ENCODE assay signal across 15 cellular contexts in the genomic region with DNA sequence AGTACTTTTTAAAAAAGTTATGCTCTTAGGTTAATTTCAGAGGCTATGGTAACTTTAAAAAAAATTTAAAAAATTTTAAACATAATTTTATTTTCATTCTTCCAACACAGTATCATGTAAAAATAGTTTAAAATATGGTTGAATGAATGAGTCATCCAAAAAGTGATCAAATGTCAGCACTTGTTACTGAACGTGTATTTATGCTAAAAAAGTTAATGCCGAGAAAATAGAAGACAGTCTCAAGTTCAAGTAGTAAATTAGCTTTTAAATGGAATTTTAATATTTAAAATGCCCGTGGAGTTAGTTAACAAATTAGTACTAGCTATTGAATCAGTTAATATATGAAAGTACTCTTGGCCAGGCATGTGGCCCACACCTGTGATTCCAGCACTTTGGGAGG. TPM values are rescaled to one million over a fixed set of nuclear protein-coding genes. Genes with fewer than 3 reads are reported as not detected.
DNase-seq lines count a peak whose midpoint lies in the region; ATAC-seq and TF ChIP-seq lines count a peak whose summit lies in the region.
"Had no signal": no experiment of that assay in that cellular context is flagged by ENCODE, and none has a peak within 500 bp of the region (broad histone marks: within the 10 kb centered on the region; RNA-seq: fewer than 3 reads in every experiment).

No MANE protein-coding gene starts in this region.

- peak overlapping the region; percentile 30 for H3K4me3 Mint-ChIP-seq in activated naive CD4-positive, alpha-beta T cell treated with anti-CD3 and anti-CD28 coated beads, Interleukin-2, amount 50 U/mL, for 24 hours
- H3K4me3 Mint-ChIP-seq in activated naive CD8-positive, alpha-beta T cell = peak overlapping the region; percentile 74
- H3K4me3 Mint-ChIP-seq in immature natural killer cell = peak overlapping the region; percentile 35 to 62 (median 52)

- no peak for ATAC-seq in thoracic aorta (ENCODE audit: insufficient number of reproducible peaks, low FRiP score, low read depth)
- ATAC-seq: heart right ventricle had no signal

- no peaks in the 10 kb centered on the region for H3K27me3 Mint-ChIP-seq in activated naive CD4-positive, alpha-beta T cell treated with anti-CD3 and anti-CD28 coated beads, Interleukin-2, amount 50 U/mL, for 24 hours
- H3K27me3 Mint-ChIP-seq in activated naive CD8-positive, alpha-beta T cell = no peaks in the 10 kb centered on the region
- peaks cover 7 to 20% (median 16%) of the 10 kb centered on the region in 3 donors for H3K27me3 Mint-ChIP-seq in immature natural killer cell (ENCODE audit: low read depth in 3 of 3)

- H3K27ac Mint-ChIP-seq in activated naive CD4-positive, alpha-beta T cell treated with anti-CD3 and anti-CD28 coated beads, Interleukin-2, amount 50 U/mL, for 24 hours = no peak overlapping the region
- peak overlapping the region; percentile 64 for H3K27ac Mint-ChIP-seq in activated naive CD8-positive, alpha-beta T cell
- H3K27ac Mint-ChIP-seq in immature natural killer cell = peak overlapping the region; percentile 4 to 73 (median 49)

- no peaks in the 10 kb centered on the region for H3K27me3 ChIP-seq in thoracic aorta (replicated peaks; ENCODE audit: insufficient read depth)
- H3K27me3 ChIP-seq: heart right ventricle, neutrophil had no signal

- H3K36me3 ChIP-seq in thoracic aorta = no peaks in the 10 kb centered on the region
- H3K36me3 ChIP-seq: neutrophil had no signal

- peaks cover 74% of the 10 kb centered on the region for H3K4me1 Mint-ChIP-seq in activated naive CD4-positive, alpha-beta T cell treated with anti-CD3 and anti-CD28 coated beads, Interleukin-2, amount 50 U/mL, for 24 hours
- peaks cover 70% of the 10 kb centered on the region for H3K4me1 Mint-ChIP-seq in activated naive CD8-positive, alpha-beta T cell (ENCODE audit: low read depth)
- H3K4me1 Mint-ChIP-seq in immature natural killer cell = peaks cover 66 to 88% of the 10 kb centered on the region in 2 donors

- H3K9me3 ChIP-seq in thoracic aorta = no peaks in the 10 kb centered on the region
- H3K9me3 ChIP-seq: neutrophil had no signal

- no peak overlapping the region for H3K27ac ChIP-seq in thoracic aorta
- H3K27ac ChIP-seq: epithelial cell of prostate, heart right ventricle, neutrophil had no signal

- TF ChIP-seq CTCF in thoracic aorta (IDR thresholded peaks at IDR 0.05) (no peak), GM20000 (IDR thresholded peaks at IDR 0.05; ENCODE audit: extremely low read depth, missing control alignments) (no peak)

- DNase-seq in activated naive CD4-positive, alpha-beta T cell treated with Interleukin-2 at 50 U/mL for 16 hours = no peak
- DNase-seq in immature natural killer cell (no peak), thoracic aorta (ENCODE audit: low spot score) (no peak), posterior cingulate gyrus (no peak), HUDEP-2 (lab: John Stamatoyannopoulos, UW; ENCODE audit: unreplicated experiment in 76 of 76) (no peak), GM20000 (ENCODE audit: low spot score) (no peak)
- DNase-seq: activated CD4-positive, alpha-beta T cell treated with anti-CD3 and anti-CD28 coated beads for 4 hours; activated effector memory CD4-positive, alpha-beta T cell treated with anti-CD3 and anti-CD28 coated beads, Interleukin-2, amount 50 U/mL, for 16 hours; heart right ventricle; MM.1S; NCI-H2171 had no signal

- peak overlapping the region; percentile 38 for H3K4me3 ChIP-seq in thoracic aorta
- H3K4me3 ChIP-seq: heart right ventricle had no signal

- peaks cover 6% of the 10 kb centered on the region for H3K36me3 Mint-ChIP-seq in activated naive CD4-positive, alpha-beta T cell treated with anti-CD3 and anti-CD28 coated beads, Interleukin-2, amount 50 U/mL, for 24 hours
- peaks cover 11% of the 10 kb centered on the region for H3K36me3 Mint-ChIP-seq in activated naive CD8-positive, alpha-beta T cell
- peaks cover 0 to 6% (median 0%) of the 10 kb centered on the region in 3 donors for H3K36me3 Mint-ChIP-seq in immature natural killer cell

- intact Hi-C loops in posterior cingulate gyrus (cut with DNase I) = no loop called here

- no peaks in the 10 kb centered on the region for H3K9me3 Mint-ChIP-seq in activated naive CD4-positive, alpha-beta T cell treated with anti-CD3 and anti-CD28 coated beads, Interleukin-2, amount 50 U/mL, for 24 hours
- H3K9me3 Mint-ChIP-seq in activated naive CD8-positive, alpha-beta T cell (ENCODE audit: low read depth) = no peaks in the 10 kb centered on the region
- no peaks in the 10 kb centered on the region for H3K9me3 Mint-ChIP-seq in immature natural killer cell

- peaks cover 21 to 51% of the 10 kb centered on the region in 2 donors for H3K4me1 ChIP-seq in thoracic aorta (ENCODE audit: control insufficient read depth in 1 of 2, low read depth in 2 of 2)

RNA-seq across cellular contexts. Expression of gene AEBP2, which starts 4.8 kb away (rescaled TPM):
- 10 to 100 TPM in 2 of 3 donors, 1 to 10 TPM in 1; 5.4 to 14.9 (median 11.8) TPM for polyA plus RNA-seq in immature natural killer cell
- 10 to 100 TPM; 28.3 to 79.6 TPM for total RNA-seq in thoracic aorta
